In the genomic region with DNA sequence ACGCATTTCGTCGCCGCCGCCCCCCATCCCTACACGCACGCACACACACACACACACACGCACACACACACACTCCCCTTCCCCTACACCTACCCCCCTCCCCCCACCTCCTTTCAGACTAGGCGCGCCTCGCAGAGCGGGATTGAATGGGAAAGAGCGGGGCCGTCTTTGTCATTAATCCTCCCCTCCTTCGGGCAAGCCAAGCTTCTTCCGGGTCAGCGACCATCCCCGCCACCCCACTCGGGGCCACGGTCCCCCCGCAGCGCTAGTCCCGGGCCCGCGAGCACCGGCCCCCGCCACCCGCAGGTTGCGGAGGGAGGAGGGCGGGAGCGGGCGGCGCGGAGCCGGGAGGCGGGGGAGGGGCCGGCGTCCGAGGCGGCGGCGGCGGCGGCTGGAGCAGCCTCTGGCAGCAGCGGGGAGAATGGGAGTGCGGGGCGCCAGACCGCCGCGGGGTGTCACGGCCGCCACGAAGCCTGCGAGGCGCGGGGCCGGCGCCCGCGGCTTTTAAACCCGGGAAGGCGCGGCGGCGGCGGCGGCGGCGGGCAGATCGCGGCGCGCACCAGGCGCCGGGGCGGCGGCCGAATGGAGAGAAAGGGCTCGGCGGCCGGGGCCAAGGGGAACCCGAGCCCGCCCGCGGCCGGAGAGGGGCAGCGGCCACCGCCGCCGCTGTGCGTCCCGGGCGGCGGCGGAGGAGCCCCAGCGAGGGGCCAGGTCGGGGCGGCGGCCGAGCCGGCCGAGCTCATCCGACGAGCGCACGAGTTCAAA, we compare ENCODE assay signal across 8 cellular contexts. TPM values are rescaled to one million over a fixed set of nuclear protein-coding genes. Genes with fewer than 3 reads are reported as not detected.
DNase-seq lines count a peak whose midpoint lies in the region; ATAC-seq and TF ChIP-seq lines count a peak whose summit lies in the region.

TSS of gene TTC9 (plus strand) at position 369 of the 765 bp plus-strand sequence. CDS start at position 583, 214 bp downstream.

- peak; percentile 28 for ATAC-seq in GM19324 (IDR thresholded peaks at IDR 0.05; ENCODE audit: low FRiP score, unreplicated experiment)
- peak; percentile 87 for ATAC-seq in left lobe of liver
- no peak for ATAC-seq in HG03432 (IDR thresholded peaks at IDR 0.05; ENCODE audit: unreplicated experiment)
- ATAC-seq in HG03139 (IDR thresholded peaks at IDR 0.05; ENCODE audit: unreplicated experiment), result no peak

- no peak for TF ChIP-seq EP300 in stomach (IDR thresholded peaks at IDR 0.05)

- intact Hi-C loops in stomach (cut with DNase I; ENCODE audit: low total_unique reads), result loop anchor here (10.0 kb wide), 1 partner anchor 73 kb away; no protein-coding TSS in a partner anchor

- no peaks in the 10 kb centered on the region for H3K36me3 ChIP-seq in stomach

- WGBS in stomach, 5 donors, result 0 to 1% (median 1%) methylated on average over 39 to 106 of the region's 106 CpGs

- H3K4me3 ChIP-seq in AG10803 (ENCODE audit: low read length) (peak within 1 kb of the TSS; percentile 51), cardiac fibroblast (replicated peaks in 1 of 2; ENCODE audit: low read depth in 2 of 2, low read length in 2 of 2) (peak within 1 kb of the TSS; percentile 48 to 49), stomach (peak within 1 kb of the TSS; percentile 66 to 92 (median 82))

- H3K27ac ChIP-seq in stomach, result peak within 1 kb of the TSS; percentile 56 to 86 (median 66)

- no peaks in the 10 kb centered on the region for H3K9me3 ChIP-seq in stomach

- DNase-seq in AG10803 (ENCODE audit: low read depth), result no peak
- DNase-seq in RPMI8226, result peak; percentile 4
- peak in 1 of 2 donors; percentile 6 for DNase-seq in cardiac fibroblast (ENCODE audit: low read depth in 2 of 2)
- DNase-seq in left lobe of liver (ENCODE audit: low spot score), result no peak
- DNase-seq in stomach, result peak; percentile 31

- TF ChIP-seq POLR2A in stomach (IDR thresholded peaks at IDR 0.05), result no peak

- H3K27me3 ChIP-seq in stomach, result peaks cover 0 to 40% (median 0%) of the 10 kb centered on the region in 3 donors

- no peak for TF ChIP-seq CTCF in AG10803 (conservative IDR thresholded peaks at IDR 0.05; ENCODE audit: low read length)
- no peak for TF ChIP-seq CTCF in cardiac fibroblast (IDR thresholded peaks at IDR 0.05; ENCODE audit: low read depth, low read length)
- TF ChIP-seq CTCF in stomach (IDR thresholded peaks at IDR 0.05), result no peak

- H3K4me1 ChIP-seq in stomach, result peaks cover 7 to 36% (median 30%) of the 10 kb centered on the region in 4 donors

RNA-seq across cellular contexts. Expression of gene TTC9, which starts in this region (rescaled TPM):
- total RNA-seq in left lobe of liver, result 0.23 TPM
- total RNA-seq in stomach, result 1 to 10 TPM in 3 of 5 donors, not detected in 2; 1.8 to 7.1 (median 3.6) TPM
- 1 to 10 TPM; 3.1 to 7.3 (median 5.9) TPM for polyA plus RNA-seq in stomach

Comparison
In these comparisons a context has a peak if more than half of its experiments do, and no peak if none do; other contexts are left out.
1. Peak in ATAC-seq in left lobe of liver; RNA of the gene not detected or under 1 TPM.
2. DNase-seq: peak in RPMI8226 (single experiment) and stomach (single experiment); none in AG10803 (single experiment) and left lobe of liver (single experiment).
3. Peak in every context shown above with its lines, with median percentiles within 50 percentile points of each other: H3K4me3 ChIP-seq.